Comparison of ENCODE assay signal across 1 cellular context in the genomic region with DNA sequence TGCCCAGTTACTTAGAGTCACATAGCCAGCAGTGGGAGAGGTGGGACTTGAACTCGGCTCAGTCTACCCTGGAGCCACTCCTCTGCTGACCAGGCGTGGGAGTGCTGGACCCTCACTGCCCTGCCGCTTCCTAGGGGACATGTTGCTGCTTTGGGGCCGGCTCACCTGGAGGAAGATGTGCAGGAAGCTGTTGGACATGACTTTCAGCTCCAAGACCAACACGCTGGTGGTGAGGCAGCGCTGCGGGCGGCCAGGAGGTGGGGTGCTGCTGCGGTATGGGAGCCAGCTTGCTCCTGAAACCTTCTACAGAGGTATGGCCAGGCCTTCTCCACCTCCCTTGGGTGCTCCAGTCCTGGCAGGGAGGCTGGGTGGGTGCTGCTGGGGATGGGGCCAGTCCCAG.
TF ChIP-seq lines count a peak whose summit lies in the region.

No MANE protein-coding gene starts in this region.

TF ChIP-seq in GM12878, 131 proteins besides CTCF, POLR2A, EP300 and RAD21:
- TF ChIP-seq, protein P1, sequence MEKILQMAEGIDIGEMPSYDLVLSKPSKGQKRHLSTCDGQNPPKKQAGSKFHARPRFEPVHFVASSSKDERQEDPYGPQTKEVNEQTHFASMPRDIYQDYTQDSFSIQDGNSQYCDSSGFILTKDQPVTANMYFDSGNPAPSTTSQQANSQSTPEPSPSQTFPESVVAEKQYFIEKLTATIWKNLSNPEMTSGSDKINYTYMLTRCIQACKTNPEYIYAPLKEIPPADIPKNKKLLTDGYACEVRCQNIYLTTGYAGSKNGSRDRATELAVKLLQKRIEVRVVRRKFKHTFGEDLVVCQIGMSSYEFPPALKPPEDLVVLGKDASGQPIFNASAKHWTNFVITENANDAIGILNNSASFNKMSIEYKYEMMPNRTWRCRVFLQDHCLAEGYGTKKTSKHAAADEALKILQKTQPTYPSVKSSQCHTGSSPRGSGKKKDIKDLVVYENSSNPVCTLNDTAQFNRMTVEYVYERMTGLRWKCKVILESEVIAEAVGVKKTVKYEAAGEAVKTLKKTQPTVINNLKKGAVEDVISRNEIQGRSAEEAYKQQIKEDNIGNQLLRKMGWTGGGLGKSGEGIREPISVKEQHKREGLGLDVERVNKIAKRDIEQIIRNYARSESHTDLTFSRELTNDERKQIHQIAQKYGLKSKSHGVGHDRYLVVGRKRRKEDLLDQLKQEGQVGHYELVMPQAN (conservative IDR thresholded peaks at IDR 0.05): no peak
- TF ChIP-seq NR2C2 (IDR thresholded peaks at IDR 0.05; ENCODE audit: borderline replicate concordance, control insufficient read depth, insufficient read length, low read depth): no peak
- TF ChIP-seq, protein P2, sequence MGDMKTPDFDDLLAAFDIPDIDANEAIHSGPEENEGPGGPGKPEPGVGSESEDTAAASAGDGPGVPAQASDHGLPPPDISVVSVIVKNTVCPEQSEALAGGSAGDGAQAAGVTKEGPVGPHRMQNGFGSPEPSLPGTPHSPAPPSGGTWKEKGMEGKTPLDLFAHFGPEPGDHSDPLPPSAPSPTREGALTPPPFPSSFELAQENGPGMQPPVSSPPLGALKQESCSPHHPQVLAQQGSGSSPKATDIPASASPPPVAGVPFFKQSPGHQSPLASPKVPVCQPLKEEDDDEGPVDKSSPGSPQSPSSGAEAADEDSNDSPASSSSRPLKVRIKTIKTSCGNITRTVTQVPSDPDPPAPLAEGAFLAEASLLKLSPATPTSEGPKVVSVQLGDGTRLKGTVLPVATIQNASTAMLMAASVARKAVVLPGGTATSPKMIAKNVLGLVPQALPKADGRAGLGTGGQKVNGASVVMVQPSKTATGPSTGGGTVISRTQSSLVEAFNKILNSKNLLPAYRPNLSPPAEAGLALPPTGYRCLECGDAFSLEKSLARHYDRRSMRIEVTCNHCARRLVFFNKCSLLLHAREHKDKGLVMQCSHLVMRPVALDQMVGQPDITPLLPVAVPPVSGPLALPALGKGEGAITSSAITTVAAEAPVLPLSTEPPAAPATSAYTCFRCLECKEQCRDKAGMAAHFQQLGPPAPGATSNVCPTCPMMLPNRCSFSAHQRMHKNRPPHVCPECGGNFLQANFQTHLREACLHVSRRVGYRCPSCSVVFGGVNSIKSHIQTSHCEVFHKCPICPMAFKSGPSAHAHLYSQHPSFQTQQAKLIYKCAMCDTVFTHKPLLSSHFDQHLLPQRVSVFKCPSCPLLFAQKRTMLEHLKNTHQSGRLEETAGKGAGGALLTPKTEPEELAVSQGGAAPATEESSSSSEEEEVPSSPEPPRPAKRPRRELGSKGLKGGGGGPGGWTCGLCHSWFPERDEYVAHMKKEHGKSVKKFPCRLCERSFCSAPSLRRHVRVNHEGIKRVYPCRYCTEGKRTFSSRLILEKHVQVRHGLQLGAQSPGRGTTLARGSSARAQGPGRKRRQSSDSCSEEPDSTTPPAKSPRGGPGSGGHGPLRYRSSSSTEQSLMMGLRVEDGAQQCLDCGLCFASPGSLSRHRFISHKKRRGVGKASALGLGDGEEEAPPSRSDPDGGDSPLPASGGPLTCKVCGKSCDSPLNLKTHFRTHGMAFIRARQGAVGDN (IDR thresholded peaks at IDR 0.05): no peak
- no peak for TF ChIP-seq RAD51 (IDR thresholded peaks at IDR 0.05)
- no peak for TF ChIP-seq STAT1 (conservative IDR thresholded peaks at IDR 0.05)
- TF ChIP-seq MXI1 (IDR thresholded peaks at IDR 0.05; ENCODE audit: low read depth, low read length): no peak
- TF ChIP-seq KDM1A (IDR thresholded peaks at IDR 0.05; ENCODE audit: borderline replicate concordance): no peak
- TF ChIP-seq TBL1XR1 (IDR thresholded peaks at IDR 0.05; ENCODE audit: low read depth, low read length): no peak
- TF ChIP-seq IRF4 (IDR thresholded peaks at IDR 0.05; ENCODE audit: low read depth, low read length): no peak
- TF ChIP-seq, protein P3, sequence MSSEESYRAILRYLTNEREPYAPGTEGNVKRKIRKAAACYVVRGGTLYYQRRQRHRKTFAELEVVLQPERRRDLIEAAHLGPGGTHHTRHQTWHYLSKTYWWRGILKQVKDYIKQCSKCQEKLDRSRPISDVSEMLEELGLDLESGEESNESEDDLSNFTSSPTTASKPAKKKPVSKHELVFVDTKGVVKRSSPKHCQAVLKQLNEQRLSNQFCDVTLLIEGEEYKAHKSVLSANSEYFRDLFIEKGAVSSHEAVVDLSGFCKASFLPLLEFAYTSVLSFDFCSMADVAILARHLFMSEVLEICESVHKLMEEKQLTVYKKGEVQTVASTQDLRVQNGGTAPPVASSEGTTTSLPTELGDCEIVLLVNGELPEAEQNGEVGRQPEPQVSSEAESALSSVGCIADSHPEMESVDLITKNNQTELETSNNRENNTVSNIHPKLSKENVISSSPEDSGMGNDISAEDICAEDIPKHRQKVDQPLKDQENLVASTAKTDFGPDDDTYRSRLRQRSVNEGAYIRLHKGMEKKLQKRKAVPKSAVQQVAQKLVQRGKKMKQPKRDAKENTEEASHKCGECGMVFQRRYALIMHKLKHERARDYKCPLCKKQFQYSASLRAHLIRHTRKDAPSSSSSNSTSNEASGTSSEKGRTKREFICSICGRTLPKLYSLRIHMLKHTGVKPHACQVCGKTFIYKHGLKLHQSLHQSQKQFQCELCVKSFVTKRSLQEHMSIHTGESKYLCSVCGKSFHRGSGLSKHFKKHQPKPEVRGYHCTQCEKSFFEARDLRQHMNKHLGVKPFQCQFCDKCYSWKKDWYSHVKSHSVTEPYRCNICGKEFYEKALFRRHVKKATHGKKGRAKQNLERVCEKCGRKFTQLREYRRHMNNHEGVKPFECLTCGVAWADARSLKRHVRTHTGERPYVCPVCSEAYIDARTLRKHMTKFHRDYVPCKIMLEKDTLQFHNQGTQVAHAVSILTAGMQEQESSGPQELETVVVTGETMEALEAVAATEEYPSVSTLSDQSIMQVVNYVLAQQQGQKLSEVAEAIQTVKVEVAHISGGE (CRISPR knock-in tag; IDR thresholded peaks at IDR 0.05): no peak
- TF ChIP-seq RELA (IDR thresholded peaks at IDR 0.05; ENCODE audit: borderline replicate concordance, partially characterized antibody): no peak
